In the genomic region with DNA sequence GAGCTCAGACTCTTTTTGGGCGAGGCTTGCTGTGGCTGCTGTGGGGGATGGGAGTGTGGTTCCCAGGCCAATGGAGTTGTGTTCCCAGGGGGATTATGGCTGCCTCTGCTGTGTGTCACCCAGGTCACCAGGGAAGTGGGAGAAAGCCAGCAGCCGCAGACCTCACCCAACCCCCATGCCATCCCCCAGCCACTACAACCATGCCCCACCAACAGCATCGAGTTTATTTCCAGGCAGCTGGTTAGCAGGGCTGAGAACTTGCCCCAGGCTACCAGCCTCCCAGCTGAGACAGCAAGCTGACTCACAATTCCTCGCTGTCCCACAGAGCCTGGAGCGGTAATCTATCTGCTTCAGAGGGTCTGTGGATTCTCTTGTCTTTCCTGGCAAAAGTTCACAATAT, we compare ENCODE assay signal across 20 cellular contexts.
DNase-seq lines count a peak whose midpoint lies in the region; ATAC-seq and TF ChIP-seq lines count a peak whose summit lies in the region.
"Had no signal": no experiment of that assay in that cellular context is flagged by ENCODE, and none has a peak within 500 bp of the region (broad histone marks: within the 10 kb centered on the region; RNA-seq: fewer than 3 reads in every experiment).

No MANE protein-coding gene starts in this region.

- H3K4me3 ChIP-seq in PC-3 (ENCODE audit: low read length) (no peak overlapping the region), mammary epithelial cell (replicated peaks in 1 of 3; ENCODE audit: insufficient read depth in 1 of 3, low read depth in 2 of 3, low read length in 3 of 3) (no peak overlapping the region), mesendoderm (ENCODE audit: low read length) (no peak overlapping the region)
- H3K4me3 ChIP-seq: GM12878, MG63 had no signal

- H3K56ac ChIP-seq in mesendoderm (ENCODE audit: low read length): no peak overlapping the region

- H2BK120ac ChIP-seq in mesendoderm (ENCODE audit: low read depth, low read length): no peak overlapping the region

- H2BK15ac ChIP-seq in mesendoderm (replicated peaks; ENCODE audit: low read depth): no peak overlapping the region

- in situ Hi-C loops in mammary epithelial cell (cut with MboI; ENCODE audit: low sequenced_read_pairs in 2 of 2): no loop called here

- no peaks in the 10 kb centered on the region for H3K9me2 ChIP-seq in PC-3 (replicated peaks; ENCODE audit: low read length)

- H3K9me3 ChIP-seq in PC-3 (ENCODE audit: low read length): no peaks in the 10 kb centered on the region
- H3K9me3 ChIP-seq in mammary epithelial cell (replicated peaks; ENCODE audit: insufficient read depth, low read length): no peaks in the 10 kb centered on the region
- H3K9me3 ChIP-seq: MG63 had no signal

- no peaks in the 10 kb centered on the region for H3K79me1 ChIP-seq in mesendoderm (ENCODE audit: low read length)

- WGBS in mammary epithelial cell (ENCODE audit: low coverage, missing lambda C conversion rate): 69% methylated on average over 5 of the region's 5 CpGs
- no CpG with 5 or more reads among the region's 5 CpGs for WGBS in mesendoderm (ENCODE audit: extremely low coverage, insufficient coverage, low lambda C conversion rate)

- ATAC-seq in PC-3 (no peak), HG03520 (IDR thresholded peaks at IDR 0.05; ENCODE audit: unreplicated experiment) (no peak)
- ATAC-seq: GM12878, SK-N-SH treated with all-trans-retinoic acid at 6 μM for 48 hours had no signal

- POLR2A ChIA-PET in PC-3 (lab: Charles Lee; ENCODE audit: unreplicated experiment): no interaction called here

- H4K20me1 ChIP-seq in PC-3 (ENCODE audit: low read length): no peaks in the 10 kb centered on the region
- no peaks in the 10 kb centered on the region for H4K20me1 ChIP-seq in mammary epithelial cell (ENCODE audit: insufficient read depth, low read length)

- CTCF ChIA-PET in PC-3 (lab: Charles Lee) (no interaction called here), mammary epithelial cell (lab: Charles Lee; ENCODE audit: low non-redundant PET) (no interaction called here)

- H3K18ac ChIP-seq in mesendoderm (ENCODE audit: low read length): no peak overlapping the region

- H4K8ac ChIP-seq in mesendoderm (ENCODE audit: low read depth, low read length): no peak overlapping the region

- no peak overlapping the region for H3K4ac ChIP-seq in mesendoderm (ENCODE audit: low read depth, low read length)

- H3K79me2 ChIP-seq in PC-3 (ENCODE audit: low read length) (no peaks in the 10 kb centered on the region), mammary epithelial cell (ENCODE audit: insufficient read depth, low read length) (no peaks in the 10 kb centered on the region), mesendoderm (ENCODE audit: control insufficient read depth, insufficient read depth, low read length) (no peaks in the 10 kb centered on the region)

- H3K4me1 ChIP-seq in PC-3 (ENCODE audit: insufficient read depth, low read length): peaks cover 7% of the 10 kb centered on the region; the same call in 1 of the 2 replicates
- no peaks in the 10 kb centered on the region for H3K4me1 ChIP-seq in mammary epithelial cell (ENCODE audit: insufficient read depth, low read length)
- H3K4me1 ChIP-seq in mesendoderm (ENCODE audit: control insufficient read depth, low read depth, low read length): no peaks in the 10 kb centered on the region

- H3K23ac ChIP-seq in mesendoderm (ENCODE audit: low read length): no peak overlapping the region

- BruUV-seq in PC-3 (replicated peaks; lab: Mats Ljungman, UMichigan) (no TSS peak), mammary epithelial cell (replicated peaks; lab: Mats Ljungman, UMichigan) (no TSS peak)

- intact Hi-C loops in PC-3 (cut with micrococcal nuclease) (no loop called here), mammary epithelial cell (cut with micrococcal nuclease) (no loop called here)

- H2BK5ac ChIP-seq in mesendoderm (ENCODE audit: low read length): no peak overlapping the region

- TF ChIP-seq CTCF in PC-3 (conservative IDR thresholded peaks at IDR 0.05; ENCODE audit: low read depth, low read length) (no peak), mammary epithelial cell (conservative IDR thresholded peaks at IDR 0.05 in 1 of 2, IDR thresholded peaks at IDR 0.05 in 1 of 2; ENCODE audit: extremely low read depth in 1 of 2, insufficient read depth in 1 of 2, low read depth in 1 of 2, low read length in 2 of 2) (no peak)

- no peaks in the 10 kb centered on the region for H3F3A ChIP-seq in PC-3 (ENCODE audit: low read length, unreplicated experiment)

- dilution Hi-C loops in mammary epithelial cell (cut with HindIII; ENCODE audit: low sequenced_read_pairs): no loop called here

- H2AFZ ChIP-seq in PC-3 (ENCODE audit: low read length) (no peak overlapping the region), mammary epithelial cell (ENCODE audit: low read depth, low read length) (no peak overlapping the region)

- H3K36me3 ChIP-seq in PC-3 (ENCODE audit: low read depth, low read length) (no peaks in the 10 kb centered on the region), mammary epithelial cell (ENCODE audit: insufficient read depth, low read length) (no peaks in the 10 kb centered on the region), mesendoderm (ENCODE audit: control insufficient read depth, insufficient read depth, low read length) (no peaks in the 10 kb centered on the region)
- H3K36me3 ChIP-seq: MG63 had no signal

- H3K27ac ChIP-seq in PC-3 (ENCODE audit: low read length) (no peak overlapping the region), mammary epithelial cell (ENCODE audit: insufficient read depth, low read depth, low read length) (no peak overlapping the region), mesendoderm (ENCODE audit: low read depth, low read length) (no peak overlapping the region)
- H3K27ac ChIP-seq: HL-60 had no signal

- H2AK5ac ChIP-seq in mesendoderm (ENCODE audit: low read length): no peak overlapping the region

- H3K27me3 ChIP-seq in PC-3 (ENCODE audit: low read length) (no peaks in the 10 kb centered on the region), mammary epithelial cell (ENCODE audit: insufficient read depth, low read length) (no peaks in the 10 kb centered on the region), mesendoderm (ENCODE audit: insufficient read depth, low read length, poor library complexity) (no peaks in the 10 kb centered on the region)
- H3K27me3 ChIP-seq: MG63 had no signal

- no peak overlapping the region for H3K9ac ChIP-seq in PC-3 (ENCODE audit: low read length)
- H3K9ac ChIP-seq in mammary epithelial cell (ENCODE audit: insufficient read depth, low read length): no peak overlapping the region
- H3K9ac ChIP-seq in mesendoderm (ENCODE audit: low read length): no peak overlapping the region

- no peak overlapping the region for H3K4me2 ChIP-seq in PC-3 (ENCODE audit: low read length)
- no peak overlapping the region for H3K4me2 ChIP-seq in mammary epithelial cell (ENCODE audit: insufficient read depth, low read depth, low read length)
- H3K4me2 ChIP-seq in mesendoderm (ENCODE audit: low read length): no peak overlapping the region

- H4K5ac ChIP-seq in mesendoderm (ENCODE audit: low read length): no peak overlapping the region

- DNase-seq in EL: peak; percentile 74
- DNase-seq in PC-3: peak; percentile 52
- peak; percentile 5 for DNase-seq in mammary epithelial cell
- DNase-seq in mesendoderm: peak; percentile 25
- no peak for DNase-seq in NCI-H1930 (lab: John Stamatoyannopoulos, UW)
- DNase-seq in NK-92 (lab: John Stamatoyannopoulos, UW; ENCODE audit: unreplicated experiment): no peak
- no peak for DNase-seq in activated CD8-positive, alpha-beta memory T cell treated with anti-CD3 and anti-CD28 coated beads, Interleukin-2, amount 50 U/mL, for 4 hours
- DNase-seq: ACHN, DMS79 treated with DMSO at 0.1 percent for 48 hours, IMR-90, MG63, NCI-H1048, NCI-H1436 treated with DMSO at 0.1 percent for 48 hours, NCI-H2081 treated with DMSO at 0.1 percent for 48 hours, SHP77 treated with DMSO at 0.1 percent for 48 hours, T-helper 1 cell had no signal

Comparison
In these comparisons a context has a peak if more than half of its experiments do, and no peak if none do; other contexts are left out.
1. DNase-seq: peak in EL (single experiment), PC-3 (single experiment), mammary epithelial cell (single experiment) and mesendoderm (single experiment); none in NCI-H1930 (0 of 2), NK-92 (single experiment) and activated CD8-positive, alpha-beta memory T cell treated with anti-CD3 and anti-CD28 coated beads, Interleukin-2, amount 50 U/mL, for 4 hours (single experiment).